14 cellular contexts compared by ENCODE assay signal in genomic region chr7:55485501-55486171, GRCh38.
DNase-seq lines count a peak whose midpoint lies in the region; ATAC-seq and TF ChIP-seq lines count a peak whose summit lies in the region.
"Had no signal": no experiment of that assay in that cellular context is flagged by ENCODE, and none has a peak within 500 bp of the region (broad histone marks: within the 10 kb centered on the region; RNA-seq: fewer than 3 reads in every experiment).

No MANE protein-coding gene starts in this region.

- no peak overlapping the region for H3K4me2 ChIP-seq in IMR-90 (ENCODE audit: low read depth, low read length)

- no peaks in the 10 kb centered on the region for H3K9me3 Mint-ChIP-seq in activated naive CD4-positive, alpha-beta T cell treated with anti-CD3 and anti-CD28 coated beads, Interleukin-2, amount 50 U/mL, for 24 hours
- H3K9me3 Mint-ChIP-seq in activated naive CD4-positive, alpha-beta T cell treated with anti-CD3 and anti-CD28 coated beads, Interleukin-2, amount 50 U/mL, for 72 hours, result no peaks in the 10 kb centered on the region
- H3K9me3 Mint-ChIP-seq in brain, result no peaks in the 10 kb centered on the region

- H3K27ac Mint-ChIP-seq in activated naive CD4-positive, alpha-beta T cell treated with anti-CD3 and anti-CD28 coated beads, Interleukin-2, amount 50 U/mL, for 24 hours, result peak overlapping the region; percentile 43
- H3K27ac Mint-ChIP-seq in activated naive CD4-positive, alpha-beta T cell treated with anti-CD3 and anti-CD28 coated beads, Interleukin-2, amount 50 U/mL, for 72 hours, result peak overlapping the region in 1 of 2 donors; percentile 41
- peak overlapping the region; percentile 11 to 69 (median 39) for H3K27ac Mint-ChIP-seq in brain

- H3K4me3 ChIP-seq in IMR-90 (ENCODE audit: insufficient read depth, low read depth, low read length), result no peak overlapping the region
- H3K4me3 ChIP-seq: K562 had no signal

- H2AK5ac ChIP-seq in IMR-90 (ENCODE audit: low read depth, low read length), result no peak overlapping the region

- no peak overlapping the region for H2BK120ac ChIP-seq in IMR-90 (ENCODE audit: low read depth, low read length)

- in situ Hi-C loops in IMR-90 (cut with MboI; ENCODE audit: low sequenced_read_pairs), result no loop called here

- TF ChIP-seq CTCF in IMR-90 (conservative IDR thresholded peaks at IDR 0.05; ENCODE audit: low read depth, low read length) (no peak), brain (conservative IDR thresholded peaks at IDR 0.05) (no peak)

- H2AFZ ChIP-seq in IMR-90 (replicated peaks; ENCODE audit: low read length, poor library complexity), result no peak overlapping the region

- no peak overlapping the region for H2AK9ac ChIP-seq in IMR-90 (replicated peaks; ENCODE audit: low read depth, low read length, poor library complexity)

- H3K18ac ChIP-seq in IMR-90 (ENCODE audit: low read depth, low read length), result no peak overlapping the region

- BruUV-seq in IMR-90 (replicated peaks; lab: Mats Ljungman, UMichigan), result no TSS peak

- no peak overlapping the region for H4K5ac ChIP-seq in IMR-90 (ENCODE audit: low read depth, low read length)

- TF ChIP-seq RAD21 in IMR-90 (IDR thresholded peaks at IDR 0.05; ENCODE audit: low read length), result no peak

- peaks cover 30% of the 10 kb centered on the region for H3K36me3 ChIP-seq in IMR-90 (ENCODE audit: control insufficient read depth, insufficient read depth, low read length)

- POLR2A ChIA-PET in IMR-90 (lab: Charles Lee; ENCODE audit: unreplicated experiment), result no interaction called here

- intact Hi-C loops in IMR-90 (cut with micrococcal nuclease) (no loop called here), sciatic nerve (cut with DNase I) (no loop called here)

- H2BK15ac ChIP-seq in IMR-90 (ENCODE audit: low read depth, low read length), result no peak overlapping the region

- H3K14ac ChIP-seq in IMR-90 (replicated peaks; ENCODE audit: low read depth, low read length), result no peak overlapping the region

- H3K4me1 Mint-ChIP-seq in activated naive CD4-positive, alpha-beta T cell treated with anti-CD3 and anti-CD28 coated beads, Interleukin-2, amount 50 U/mL, for 24 hours, result peaks cover 80% of the 10 kb centered on the region
- H3K4me1 Mint-ChIP-seq in brain, result peaks cover 61% of the 10 kb centered on the region

- H3K27me3 Mint-ChIP-seq in activated naive CD4-positive, alpha-beta T cell treated with anti-CD3 and anti-CD28 coated beads, Interleukin-2, amount 50 U/mL, for 24 hours, result no peaks in the 10 kb centered on the region
- no peaks in the 10 kb centered on the region for H3K27me3 Mint-ChIP-seq in brain

- DNase-seq in activated naive CD4-positive, alpha-beta T cell treated with anti-CD3 and anti-CD28 coated beads, Interleukin-2, amount 50 U/mL, for 72 hours (ENCODE audit: low spot score in 2 of 2), result no peak
- DNase-seq in IMR-90, result no peak
- DNase-seq in sciatic nerve (ENCODE audit: low spot score), result no peak
- DNase-seq in NCI-H2196 treated with DMSO at 0.1 percent for 48 hours (lab: John Stamatoyannopoulos, UW; ENCODE audit: unreplicated experiment), result no peak
- DNase-seq: DMS79, NCI-H2081 treated with DMSO at 0.1 percent for 48 hours, NCI-H226, NCI-H69 had no signal

- CTCF ChIA-PET in IMR-90 (lab: Yijun Ruan, JAX), result no interaction called here

- H3K9me1 ChIP-seq in IMR-90 (ENCODE audit: insufficient read depth, low read length), result peaks cover 8% of the 10 kb centered on the region

- peaks cover 6% of the 10 kb centered on the region; the same call in 1 of the 2 replicates for H3K4me1 ChIP-seq in IMR-90 (ENCODE audit: control insufficient read depth, insufficient read depth, low read length)

- H3K9ac ChIP-seq in IMR-90 (ENCODE audit: low read depth, low read length), result no peak overlapping the region

- dilution Hi-C loops in IMR-90 (cut with HindIII; ENCODE audit: low sequenced_read_pairs, unreplicated experiment), result no loop called here

- no peak overlapping the region for H2BK20ac ChIP-seq in IMR-90 (ENCODE audit: low read depth, low read length)

- peaks cover 7 to 58% of the 10 kb centered on the region in 2 experiments; a peak in 3 of 4 replicates for H3K79me1 ChIP-seq in IMR-90 (ENCODE audit: low read depth in 1 of 2, low read length in 2 of 2)

- no peak overlapping the region for H3K56ac ChIP-seq in IMR-90 (ENCODE audit: extremely low read depth, insufficient read depth, low read length)

- H3K23ac ChIP-seq in IMR-90 (ENCODE audit: low read depth, low read length), result peak overlapping the region; percentile 14; the same call in 1 of the 2 replicates

- H4K91ac ChIP-seq in IMR-90 (ENCODE audit: insufficient read depth, low read depth, low read length), result no peak overlapping the region

- H3K9me3 ChIP-seq in IMR-90 (ENCODE audit: control insufficient read depth, insufficient read depth, low read length), result no peaks in the 10 kb centered on the region

- peaks cover 3% of the 10 kb centered on the region; the same call in 1 of the 2 replicates for H4K20me1 ChIP-seq in IMR-90 (ENCODE audit: insufficient read depth, low read length)

- no peaks in the 10 kb centered on the region for H3K27me3 ChIP-seq in IMR-90 (ENCODE audit: control insufficient read depth, insufficient read depth, low read length)

- H2BK5ac ChIP-seq in IMR-90 (ENCODE audit: low read depth, low read length, poor library complexity, severe bottlenecking), result no peak overlapping the region

- no peak overlapping the region for H4K8ac ChIP-seq in IMR-90 (ENCODE audit: low read depth in 2 of 2, low read length in 2 of 2)

- no peak for ATAC-seq in activated naive CD4-positive, alpha-beta T cell treated with anti-CD3 and anti-CD28 coated beads, Interleukin-2, amount 50 U/mL, for 72 hours
- ATAC-seq in IMR-90 (ENCODE audit: low read depth) (no peak), sciatic nerve (peak; percentile 73), HG03457 (IDR thresholded peaks at IDR 0.05; ENCODE audit: unreplicated experiment) (no peak), GM19463 (IDR thresholded peaks at IDR 0.05; ENCODE audit: unreplicated experiment) (no peak)
- ATAC-seq: HCT116, K562 had no signal

- H3K4me3 Mint-ChIP-seq in activated naive CD4-positive, alpha-beta T cell treated with anti-CD3 and anti-CD28 coated beads, Interleukin-2, amount 50 U/mL, for 24 hours, result no peak overlapping the region
- H3K4me3 Mint-ChIP-seq in brain, result no peak overlapping the region

- H3K36me3 Mint-ChIP-seq in activated naive CD4-positive, alpha-beta T cell treated with anti-CD3 and anti-CD28 coated beads, Interleukin-2, amount 50 U/mL, for 24 hours, result peaks cover 26% of the 10 kb centered on the region
- peaks cover 18 to 73% of the 10 kb centered on the region in 2 donors for H3K36me3 Mint-ChIP-seq in activated naive CD4-positive, alpha-beta T cell treated with anti-CD3 and anti-CD28 coated beads, Interleukin-2, amount 50 U/mL, for 72 hours
- peaks cover 28% of the 10 kb centered on the region for H3K36me3 Mint-ChIP-seq in brain

- 90% methylated on average over 7 of the region's 28 CpGs; no CpG with 5 or more reads in 1 of the 2 experiments for WGBS in IMR-90 (ENCODE audit: extremely low coverage in 2 of 2, insufficient read length in 1 of 2), 2 experiments

- H3K4ac ChIP-seq in IMR-90 (ENCODE audit: low read depth, low read length), result no peak overlapping the region

- no peak for TF ChIP-seq POLR2A in IMR-90 (IDR thresholded peaks at IDR 0.05; ENCODE audit: low read depth, low read length)

- H3K27ac ChIP-seq in IMR-90 (ENCODE audit: insufficient read depth, low read length), result no peak overlapping the region

TF ChIP-seq in IMR-90, 13 proteins besides CTCF, POLR2A, EP300 and RAD21:
- TF ChIP-seq MAFK (IDR thresholded peaks at IDR 0.05; ENCODE audit: low read depth, low read length), result no peak
- no peak for TF ChIP-seq ELK1 (IDR thresholded peaks at IDR 0.05; ENCODE audit: borderline replicate concordance, low read depth, low read length)
- no peak for TF ChIP-seq RCOR1 (IDR thresholded peaks at IDR 0.05; ENCODE audit: insufficient replicate concordance, low read length)
- TF ChIP-seq BHLHE40 (IDR thresholded peaks at IDR 0.05; ENCODE audit: low read depth, low read length), result no peak
- TF ChIP-seq MAZ (IDR thresholded peaks at IDR 0.05; ENCODE audit: borderline replicate concordance, low read depth, low read length), result no peak
- no peak for TF ChIP-seq RFX5 (IDR thresholded peaks at IDR 0.05; ENCODE audit: low read depth, low read length)
- no peak for TF ChIP-seq FOS (IDR thresholded peaks at IDR 0.05; ENCODE audit: low read depth, low read length)
- no peak for TF ChIP-seq CHD1 (IDR thresholded peaks at IDR 0.05; ENCODE audit: low read depth, low read length)
- no peak for TF ChIP-seq NFE2L2 (IDR thresholded peaks at IDR 0.05; ENCODE audit: low read depth, low read length)
- no peak for TF ChIP-seq MXI1 (IDR thresholded peaks at IDR 0.05; ENCODE audit: borderline replicate concordance, low read depth, low read length)
- no peak for TF ChIP-seq CEBPB (IDR thresholded peaks at IDR 0.05; ENCODE audit: low read depth, low read length)
- TF ChIP-seq SMC3 (IDR thresholded peaks at IDR 0.05; ENCODE audit: low read depth, low read length), result no peak
- TF ChIP-seq, protein P1, sequence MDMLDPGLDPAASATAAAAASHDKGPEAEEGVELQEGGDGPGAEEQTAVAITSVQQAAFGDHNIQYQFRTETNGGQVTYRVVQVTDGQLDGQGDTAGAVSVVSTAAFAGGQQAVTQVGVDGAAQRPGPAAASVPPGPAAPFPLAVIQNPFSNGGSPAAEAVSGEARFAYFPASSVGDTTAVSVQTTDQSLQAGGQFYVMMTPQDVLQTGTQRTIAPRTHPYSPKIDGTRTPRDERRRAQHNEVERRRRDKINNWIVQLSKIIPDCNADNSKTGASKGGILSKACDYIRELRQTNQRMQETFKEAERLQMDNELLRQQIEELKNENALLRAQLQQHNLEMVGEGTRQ (IDR thresholded peaks at IDR 0.05; ENCODE audit: low read depth, low read length), result no peak
